In genomic region chr6:28673800-28674671, GRCh38 we compare ENCODE assay signal across 1 cellular context.
TF ChIP-seq lines count a peak whose summit lies in the region.

No MANE protein-coding gene starts in this region.

TF ChIP-seq in HepG2, 621 proteins besides CTCF, POLR2A, EP300 and RAD21 (continued from another document and continues in another):
- TF ChIP-seq, protein P1, sequence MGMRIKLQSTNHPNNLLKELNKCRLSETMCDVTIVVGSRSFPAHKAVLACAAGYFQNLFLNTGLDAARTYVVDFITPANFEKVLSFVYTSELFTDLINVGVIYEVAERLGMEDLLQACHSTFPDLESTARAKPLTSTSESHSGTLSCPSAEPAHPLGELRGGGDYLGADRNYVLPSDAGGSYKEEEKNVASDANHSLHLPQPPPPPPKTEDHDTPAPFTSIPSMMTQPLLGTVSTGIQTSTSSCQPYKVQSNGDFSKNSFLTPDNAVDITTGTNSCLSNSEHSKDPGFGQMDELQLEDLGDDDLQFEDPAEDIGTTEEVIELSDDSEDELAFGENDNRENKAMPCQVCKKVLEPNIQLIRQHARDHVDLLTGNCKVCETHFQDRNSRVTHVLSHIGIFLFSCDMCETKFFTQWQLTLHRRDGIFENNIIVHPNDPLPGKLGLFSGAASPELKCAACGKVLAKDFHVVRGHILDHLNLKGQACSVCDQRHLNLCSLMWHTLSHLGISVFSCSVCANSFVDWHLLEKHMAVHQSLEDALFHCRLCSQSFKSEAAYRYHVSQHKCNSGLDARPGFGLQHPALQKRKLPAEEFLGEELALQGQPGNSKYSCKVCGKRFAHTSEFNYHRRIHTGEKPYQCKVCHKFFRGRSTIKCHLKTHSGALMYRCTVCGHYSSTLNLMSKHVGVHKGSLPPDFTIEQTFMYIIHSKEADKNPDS (CRISPR knock-in tag; IDR thresholded peaks at IDR 0.05) = 0 out of 2 replicates have a peak, but pooled peaks have one; percentile 49
- no peak for TF ChIP-seq PCBP2 (optimal IDR thresholded peaks at IDR 0.05; ENCODE audit: low read depth, low read length, poor library complexity, severe bottlenecking)
- TF ChIP-seq ZNF883 (CRISPR knock-in tag; IDR thresholded peaks at IDR 0.05; ENCODE audit: not compliant biosample characterization) = no peak
- TF ChIP-seq, protein P2, sequence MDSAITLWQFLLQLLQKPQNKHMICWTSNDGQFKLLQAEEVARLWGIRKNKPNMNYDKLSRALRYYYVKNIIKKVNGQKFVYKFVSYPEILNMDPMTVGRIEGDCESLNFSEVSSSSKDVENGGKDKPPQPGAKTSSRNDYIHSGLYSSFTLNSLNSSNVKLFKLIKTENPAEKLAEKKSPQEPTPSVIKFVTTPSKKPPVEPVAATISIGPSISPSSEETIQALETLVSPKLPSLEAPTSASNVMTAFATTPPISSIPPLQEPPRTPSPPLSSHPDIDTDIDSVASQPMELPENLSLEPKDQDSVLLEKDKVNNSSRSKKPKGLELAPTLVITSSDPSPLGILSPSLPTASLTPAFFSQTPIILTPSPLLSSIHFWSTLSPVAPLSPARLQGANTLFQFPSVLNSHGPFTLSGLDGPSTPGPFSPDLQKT (CRISPR knock-in tag; IDR thresholded peaks at IDR 0.05; ENCODE audit: borderline replicate concordance) = no peak
- no peak for TF ChIP-seq ASH2L (IDR thresholded peaks at IDR 0.05; ENCODE audit: insufficient read length, low read depth, low read length)
- TF ChIP-seq ZBTB7B (CRISPR knock-in tag; IDR thresholded peaks at IDR 0.05) = peak; percentile 42; the same call in 1 of the 2 replicates
- peak; percentile 72 for TF ChIP-seq GATAD2A (CRISPR knock-in tag; IDR thresholded peaks at IDR 0.05)
- no peak for TF ChIP-seq ZFP82 (CRISPR knock-in tag; IDR thresholded peaks at IDR 0.05; ENCODE audit: borderline replicate concordance)
- no peak for TF ChIP-seq ZSCAN30 (CRISPR knock-in tag; IDR thresholded peaks at IDR 0.05)
- TF ChIP-seq CBX5 (CRISPR knock-in tag; IDR thresholded peaks at IDR 0.05; ENCODE audit: borderline replicate concordance) = peak; percentile 42; the same call in 1 of the 2 replicates
- no peak for TF ChIP-seq HMGA1 (CRISPR knock-in tag; conservative IDR thresholded peaks at IDR 0.05)
- no peak for TF ChIP-seq ZSCAN31 (CRISPR knock-in tag; IDR thresholded peaks at IDR 0.05; ENCODE audit: low read depth)
- no peak for TF ChIP-seq PLRG1 (conservative IDR thresholded peaks at IDR 0.05)
- TF ChIP-seq ATF7-NPFF (CRISPR knock-in tag; IDR thresholded peaks at IDR 0.05; ENCODE audit: low read depth) = no peak
- peak; percentile 91; the same call in 1 of the 2 replicates for TF ChIP-seq SALL2 (CRISPR knock-in tag; IDR thresholded peaks at IDR 0.05)
- TF ChIP-seq JUNB (CRISPR knock-in tag; IDR thresholded peaks at IDR 0.05; ENCODE audit: borderline replicate concordance) = no peak
- TF ChIP-seq MXI1 (IDR thresholded peaks at IDR 0.05; ENCODE audit: borderline replicate concordance, low read depth, low read length) = no peak; the same call in 2 of the 3 replicates
- no peak for TF ChIP-seq HOXA9 (CRISPR knock-in tag; IDR thresholded peaks at IDR 0.05; ENCODE audit: borderline replicate concordance)
- no peak for TF ChIP-seq ZNF335 (CRISPR knock-in tag; IDR thresholded peaks at IDR 0.05)
- TF ChIP-seq SIX1 (CRISPR knock-in tag; IDR thresholded peaks at IDR 0.05; ENCODE audit: borderline replicate concordance) = 0 out of 2 replicates have a peak, but pooled peaks have one; percentile 4
- TF ChIP-seq, protein P3, sequence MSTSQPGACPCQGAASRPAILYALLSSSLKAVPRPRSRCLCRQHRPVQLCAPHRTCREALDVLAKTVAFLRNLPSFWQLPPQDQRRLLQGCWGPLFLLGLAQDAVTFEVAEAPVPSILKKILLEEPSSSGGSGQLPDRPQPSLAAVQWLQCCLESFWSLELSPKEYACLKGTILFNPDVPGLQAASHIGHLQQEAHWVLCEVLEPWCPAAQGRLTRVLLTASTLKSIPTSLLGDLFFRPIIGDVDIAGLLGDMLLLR (CRISPR knock-in tag; IDR thresholded peaks at IDR 0.05) = peak; percentile 23; the same call in 1 of the 2 replicates
- TF ChIP-seq ZNF83 (CRISPR knock-in tag; IDR thresholded peaks at IDR 0.05; ENCODE audit: borderline replicate concordance) = no peak
- no peak for TF ChIP-seq EZH2 (conservative IDR thresholded peaks at IDR 0.05; ENCODE audit: low read depth, low read length)
- peak; percentile 43 for TF ChIP-seq CBX1 (IDR thresholded peaks at IDR 0.05; ENCODE audit: low read depth)
- TF ChIP-seq ZNF547 (CRISPR knock-in tag; IDR thresholded peaks at IDR 0.05) = no peak
- peak; percentile 46 for TF ChIP-seq SALL1 (CRISPR knock-in tag; IDR thresholded peaks at IDR 0.05)
- peak; percentile 53; the same call in 1 of the 2 replicates for TF ChIP-seq ZNF564 (CRISPR knock-in tag; IDR thresholded peaks at IDR 0.05)
- TF ChIP-seq, protein P4, sequence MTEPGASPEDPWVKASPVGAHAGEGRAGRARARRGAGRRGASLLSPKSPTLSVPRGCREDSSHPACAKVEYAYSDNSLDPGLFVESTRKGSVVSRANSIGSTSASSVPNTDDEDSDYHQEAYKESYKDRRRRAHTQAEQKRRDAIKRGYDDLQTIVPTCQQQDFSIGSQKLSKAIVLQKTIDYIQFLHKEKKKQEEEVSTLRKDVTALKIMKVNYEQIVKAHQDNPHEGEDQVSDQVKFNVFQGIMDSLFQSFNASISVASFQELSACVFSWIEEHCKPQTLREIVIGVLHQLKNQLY (CRISPR knock-in tag; IDR thresholded peaks at IDR 0.05) = 0 out of 2 replicates have a peak, but pooled peaks have one; percentile 40
- no peak for TF ChIP-seq BCL6 (CRISPR knock-in tag; IDR thresholded peaks at IDR 0.05)
- no peak for TF ChIP-seq ZNF552 (CRISPR knock-in tag; IDR thresholded peaks at IDR 0.05; ENCODE audit: borderline replicate concordance)
- TF ChIP-seq ZNF615 (CRISPR knock-in tag; IDR thresholded peaks at IDR 0.05; ENCODE audit: borderline replicate concordance) = no peak
- TF ChIP-seq, protein P5, sequence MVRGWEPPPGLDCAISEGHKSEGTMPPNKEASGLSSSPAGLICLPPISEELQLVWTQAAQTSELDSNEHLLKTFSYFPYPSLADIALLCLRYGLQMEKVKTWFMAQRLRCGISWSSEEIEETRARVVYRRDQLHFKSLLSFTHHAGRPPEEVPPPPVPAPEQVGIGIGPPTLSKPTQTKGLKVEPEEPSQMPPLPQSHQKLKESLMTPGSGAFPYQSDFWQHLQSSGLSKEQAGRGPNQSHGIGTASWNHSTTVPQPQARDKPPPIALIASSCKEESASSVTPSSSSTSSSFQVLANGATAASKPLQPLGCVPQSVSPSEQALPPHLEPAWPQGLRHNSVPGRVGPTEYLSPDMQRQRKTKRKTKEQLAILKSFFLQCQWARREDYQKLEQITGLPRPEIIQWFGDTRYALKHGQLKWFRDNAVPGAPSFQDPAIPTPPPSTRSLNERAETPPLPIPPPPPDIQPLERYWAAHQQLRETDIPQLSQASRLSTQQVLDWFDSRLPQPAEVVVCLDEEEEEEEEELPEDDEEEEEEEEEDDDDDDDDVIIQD (CRISPR knock-in tag; IDR thresholded peaks at IDR 0.05; ENCODE audit: low read depth) = no peak
- TF ChIP-seq ATAD3A (CRISPR knock-in tag; IDR thresholded peaks at IDR 0.05) = no peak
- no peak for TF ChIP-seq SNAPC5 (CRISPR knock-in tag; IDR thresholded peaks at IDR 0.05; ENCODE audit: borderline replicate concordance)
- TF ChIP-seq ZNF260 (CRISPR knock-in tag; IDR thresholded peaks at IDR 0.05; ENCODE audit: borderline replicate concordance, low read depth) = no peak
- no peak for TF ChIP-seq ZNF562 (CRISPR knock-in tag; IDR thresholded peaks at IDR 0.05; ENCODE audit: borderline replicate concordance)
- TF ChIP-seq ZNF782 (CRISPR knock-in tag; IDR thresholded peaks at IDR 0.05; ENCODE audit: borderline replicate concordance) = no peak
- TF ChIP-seq ETV6 (CRISPR knock-in tag; conservative IDR thresholded peaks at IDR 0.05) = 0 out of 2 replicates have a peak, but pooled peaks have one; percentile 13
- no peak for TF ChIP-seq SP2 (CRISPR knock-in tag; IDR thresholded peaks at IDR 0.05)
- no peak for TF ChIP-seq ZNF713 (CRISPR knock-in tag; IDR thresholded peaks at IDR 0.05)
- no peak for TF ChIP-seq ZNF326 (CRISPR knock-in tag; IDR thresholded peaks at IDR 0.05; ENCODE audit: borderline replicate concordance)
- no peak for TF ChIP-seq SSRP1 (CRISPR knock-in tag; IDR thresholded peaks at IDR 0.05)
- TF ChIP-seq LRRFIP1 (CRISPR knock-in tag; conservative IDR thresholded peaks at IDR 0.05) = no peak
- TF ChIP-seq ZNF580 (CRISPR knock-in tag; IDR thresholded peaks at IDR 0.05; ENCODE audit: borderline replicate concordance, low read depth) = peak; percentile 36; the same call in 1 of the 2 replicates
- TF ChIP-seq ZMYM4 (CRISPR knock-in tag; IDR thresholded peaks at IDR 0.05) = no peak
- no peak for TF ChIP-seq HIC2 (CRISPR knock-in tag; IDR thresholded peaks at IDR 0.05; ENCODE audit: low read depth)
- no peak for TF ChIP-seq HOXA7 (CRISPR knock-in tag; IDR thresholded peaks at IDR 0.05)
- TF ChIP-seq, protein P6, sequence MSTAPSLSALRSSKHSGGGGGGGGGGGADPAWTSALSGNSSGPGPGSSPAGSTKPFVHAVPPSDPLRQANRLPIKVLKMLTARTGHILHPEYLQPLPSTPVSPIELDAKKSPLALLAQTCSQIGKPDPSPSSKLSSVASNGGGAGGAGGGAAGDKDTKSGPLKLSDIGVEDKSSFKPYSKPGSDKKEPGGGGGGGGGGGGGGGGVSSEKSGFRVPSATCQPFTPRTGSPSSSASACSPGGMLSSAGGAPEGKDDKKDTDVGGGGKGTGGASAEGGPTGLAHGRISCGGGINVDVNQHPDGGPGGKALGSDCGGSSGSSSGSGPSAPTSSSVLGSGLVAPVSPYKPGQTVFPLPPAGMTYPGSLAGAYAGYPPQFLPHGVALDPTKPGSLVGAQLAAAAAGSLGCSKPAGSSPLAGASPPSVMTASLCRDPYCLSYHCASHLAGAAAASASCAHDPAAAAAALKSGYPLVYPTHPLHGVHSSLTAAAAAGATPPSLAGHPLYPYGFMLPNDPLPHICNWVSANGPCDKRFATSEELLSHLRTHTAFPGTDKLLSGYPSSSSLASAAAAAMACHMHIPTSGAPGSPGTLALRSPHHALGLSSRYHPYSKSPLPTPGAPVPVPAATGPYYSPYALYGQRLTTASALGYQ (CRISPR knock-in tag; IDR thresholded peaks at IDR 0.05) = no peak
- no peak for TF ChIP-seq IRF9 (CRISPR knock-in tag; IDR thresholded peaks at IDR 0.05; ENCODE audit: borderline replicate concordance)
- no peak for TF ChIP-seq ZNF101 (CRISPR knock-in tag; IDR thresholded peaks at IDR 0.05; ENCODE audit: borderline replicate concordance, low read depth)
- TF ChIP-seq ZFAT (CRISPR knock-in tag; conservative IDR thresholded peaks at IDR 0.05) = no peak
- no peak for TF ChIP-seq ARHGAP35 (CRISPR knock-in tag; IDR thresholded peaks at IDR 0.05; ENCODE audit: borderline replicate concordance)
- TF ChIP-seq ZNF567 (CRISPR knock-in tag; IDR thresholded peaks at IDR 0.05; ENCODE audit: borderline replicate concordance) = no peak
- TF ChIP-seq TCF7 (IDR thresholded peaks at IDR 0.05; ENCODE audit: low read depth) = no peak
- TF ChIP-seq, protein P7, sequence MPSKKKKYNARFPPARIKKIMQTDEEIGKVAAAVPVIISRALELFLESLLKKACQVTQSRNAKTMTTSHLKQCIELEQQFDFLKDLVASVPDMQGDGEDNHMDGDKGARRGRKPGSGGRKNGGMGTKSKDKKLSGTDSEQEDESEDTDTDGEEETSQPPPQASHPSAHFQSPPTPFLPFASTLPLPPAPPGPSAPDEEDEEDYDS (CRISPR knock-in tag; IDR thresholded peaks at IDR 0.05) = peak; percentile 75
- TF ChIP-seq ZSCAN25 (CRISPR knock-in tag; IDR thresholded peaks at IDR 0.05) = no peak
- TF ChIP-seq ZNF776 (CRISPR knock-in tag; IDR thresholded peaks at IDR 0.05) = no peak
- no peak for TF ChIP-seq ZFP36L2 (CRISPR knock-in tag; IDR thresholded peaks at IDR 0.05)
